8 cellular contexts compared by ENCODE assay signal in genomic region chr6:7262037-7262461, GRCh38. TPM values are rescaled to one million over a fixed set of nuclear protein-coding genes. Genes with fewer than 3 reads are reported as not detected.
DNase-seq lines count a peak whose midpoint lies in the region; TF ChIP-seq lines count a peak whose summit lies in the region.

No MANE protein-coding gene starts in this region.

- H3K14ac ChIP-seq in neuronal stem cell (ENCODE audit: low read length), result peak overlapping the region; percentile 39

- H2BK120ac ChIP-seq in neuronal stem cell (ENCODE audit: low read depth, low read length), result no peak overlapping the region

- H4K91ac ChIP-seq in neuronal stem cell (ENCODE audit: low read depth, low read length, poor library complexity), result no peak overlapping the region

- peak overlapping the region; percentile 93 for H4K8ac ChIP-seq in neuronal stem cell (ENCODE audit: low read depth, low read length)

- peak overlapping the region; percentile 33 for H2BK5ac ChIP-seq in neuronal stem cell (ENCODE audit: low read length)

- peak overlapping the region; percentile 92 for H3K18ac ChIP-seq in neuronal stem cell (ENCODE audit: low read length)

- H2AFZ ChIP-seq in neuronal stem cell (ENCODE audit: low read length), result peak overlapping the region; percentile 96

- peak overlapping the region; percentile 62 for H3K23ac ChIP-seq in neuronal stem cell (ENCODE audit: low read depth, low read length, poor library complexity)

- H3K27ac ChIP-seq in esophagus muscularis mucosa (replicated peaks in 1 of 4) (peak overlapping the region in 2 of 4 donors; percentile 73 to 84), neuronal stem cell (replicated peaks; ENCODE audit: low read length) (no peak overlapping the region), uterus (no peak overlapping the region)

- H3K9me3 ChIP-seq in esophagus muscularis mucosa (no peaks in the 10 kb centered on the region), neuronal stem cell (replicated peaks in 1 of 2; ENCODE audit: control insufficient read depth in 2 of 2, insufficient read depth in 1 of 2, low read depth in 1 of 2, low read length in 2 of 2) (peaks cover 0 to 4% of the 10 kb centered on the region in 2 donors), uterus (no peaks in the 10 kb centered on the region)

- intact Hi-C loops in esophagus muscularis mucosa (cut with DNase I) (no loop called here), uterus (cut with DNase I; ENCODE audit: low total_unique reads) (no loop called here)

- DNase-seq in GM12865 (ENCODE audit: low read depth) (peak; percentile 39), NCI-H82 treated with DMSO at 0.1 percent for 48 hours (lab: John Stamatoyannopoulos, UW; ENCODE audit: unreplicated experiment) (peak; percentile 92), esophagus muscularis mucosa (ENCODE audit: extremely low spot score) (no peak), neuronal stem cell (ENCODE audit: low spot score) (no peak), GM10266 (ENCODE audit: extremely low spot score) (no peak), uterus (no peak), activated gamma-delta T cell treated with Interleukin-2 at 50 U/mL for 16 hours (no peak), Ammon's horn (ENCODE audit: low spot score) (no peak)

- H2BK15ac ChIP-seq in neuronal stem cell (ENCODE audit: low read length), result peak overlapping the region; percentile 86

- 70% methylated on average over 2 of the region's 9 CpGs for WGBS in esophagus muscularis mucosa
- WGBS in neuronal stem cell (ENCODE audit: extremely low coverage in 2 of 2, insufficient read length in 2 of 2, insufficient replicate concordance in 1 of 2), 2 donors, result no CpG with 5 or more reads among the region's 9 CpGs

- TF ChIP-seq CTCF in GM12865 (IDR thresholded peaks at IDR 0.05; ENCODE audit: insufficient read depth, low read depth, low read length, missing control alignments) (no peak), esophagus muscularis mucosa (IDR thresholded peaks at IDR 0.05) (no peak), GM10266 (IDR thresholded peaks at IDR 0.05; ENCODE audit: control insufficient read depth, insufficient read depth, low read depth, missing control alignments) (no peak), uterus (IDR thresholded peaks at IDR 0.05) (no peak)

- TF ChIP-seq POLR2A in esophagus muscularis mucosa (IDR thresholded peaks at IDR 0.05; ENCODE audit: low read depth) (no peak), uterus (IDR thresholded peaks at IDR 0.05) (no peak)

- peak overlapping the region; percentile 79 for H3K4me2 ChIP-seq in neuronal stem cell (ENCODE audit: insufficient read depth, low read length, poor library complexity, severe bottlenecking)

- H3K4ac ChIP-seq in neuronal stem cell (ENCODE audit: low read length), result peak overlapping the region; percentile 39

- H3K79me1 ChIP-seq in neuronal stem cell (ENCODE audit: low read depth, low read length), result no peaks in the 10 kb centered on the region

- peak overlapping the region; percentile 99 for H2BK12ac ChIP-seq in neuronal stem cell (ENCODE audit: low read length)

- H2AK5ac ChIP-seq in neuronal stem cell (ENCODE audit: low read depth, low read length), result peak overlapping the region; percentile 89

- H3K4me1 ChIP-seq in esophagus muscularis mucosa, result peaks cover 8 to 19% (median 15%) of the 10 kb centered on the region in 4 donors
- H3K4me1 ChIP-seq in neuronal stem cell (ENCODE audit: control insufficient read depth in 2 of 2, insufficient read depth in 1 of 2, low read depth in 1 of 2, low read length in 2 of 2), result peaks cover 6 to 12% of the 10 kb centered on the region in 2 donors
- no peaks in the 10 kb centered on the region for H3K4me1 ChIP-seq in uterus

- H3K4me3 ChIP-seq in GM12865 (ENCODE audit: low read depth, low read length), result no peak overlapping the region
- H3K4me3 ChIP-seq in esophagus muscularis mucosa, result peak overlapping the region; percentile 56 to 73 (median 67)
- H3K4me3 ChIP-seq in neuronal stem cell (ENCODE audit: low read length in 2 of 2), result peak overlapping the region; percentile 5 to 54
- no peak overlapping the region for H3K4me3 ChIP-seq in uterus

- H3K36me3 ChIP-seq in esophagus muscularis mucosa, result no peaks in the 10 kb centered on the region
- H3K36me3 ChIP-seq in neuronal stem cell (replicated peaks in 1 of 2; ENCODE audit: control insufficient read depth in 2 of 2, insufficient read depth in 2 of 2, low read length in 2 of 2), result no peaks in the 10 kb centered on the region
- no peaks in the 10 kb centered on the region for H3K36me3 ChIP-seq in uterus

- H3K27me3 ChIP-seq in esophagus muscularis mucosa, result no peaks in the 10 kb centered on the region
- H3K27me3 ChIP-seq in neuronal stem cell (ENCODE audit: control insufficient read depth in 3 of 3, insufficient read depth in 3 of 3, low read depth in 1 of 3, low read length in 3 of 3), result no peaks in the 10 kb centered on the region
- no peaks in the 10 kb centered on the region for H3K27me3 ChIP-seq in uterus

- peak overlapping the region; percentile 57 for H3K9ac ChIP-seq in neuronal stem cell (ENCODE audit: low read depth, low read length, poor library complexity)

- no peak for TF ChIP-seq EP300 in esophagus muscularis mucosa (IDR thresholded peaks at IDR 0.05)

RNA-seq across cellular contexts. Expression of gene SSR1, which starts 51.0 kb away (rescaled TPM):
- 10 to 100 TPM; 29.5 to 41.3 (median 34.2) TPM for total RNA-seq in esophagus muscularis mucosa
- 40.1 TPM for polyA plus RNA-seq in neuronal stem cell (2013, experiment 1 of 2)
- polyA plus RNA-seq in neuronal stem cell (2013, experiment 2 of 2), result 38.6 TPM
- total RNA-seq in uterus, result 100 to 1,000 TPM in 3 of 4 donors, 10 to 100 TPM in 1; 77.4 to 138 (median 126) TPM

Comparison
In these comparisons a context has a peak if more than half of its experiments do, and no peak if none do; other contexts are left out.
1. DNase-seq: peak in GM12865 (single experiment) and NCI-H82 treated with DMSO at 0.1 percent for 48 hours (single experiment); none in esophagus muscularis mucosa (single experiment), neuronal stem cell (single experiment), GM10266 (single experiment), uterus (0 of 2), activated gamma-delta T cell treated with Interleukin-2 at 50 U/mL for 16 hours (single experiment) and Ammon's horn (single experiment).
2. H3K4me3 ChIP-seq: peak in esophagus muscularis mucosa (4 of 4) and neuronal stem cell (2 of 2); none in GM12865 (single experiment) and uterus (0 of 2).